ENCODE assay signal across 16 cellular contexts in genomic region chr12:14989790-14990189, GRCh38. TPM values are rescaled to one million over a fixed set of nuclear protein-coding genes. Genes with fewer than 3 reads are reported as not detected.
DNase-seq lines count a peak whose midpoint lies in the region; ATAC-seq, FAIRE-seq and TF ChIP-seq lines count a peak whose summit lies in the region.
"Had no signal": no experiment of that assay in that cellular context is flagged by ENCODE, and none has a peak within 500 bp of the region (broad histone marks: within the 10 kb centered on the region; RNA-seq: fewer than 3 reads in every experiment).

No MANE protein-coding gene starts in this region.

- no peaks in the 10 kb centered on the region for H3K9me3 Mint-ChIP-seq in dendritic cell treated with granulocyte-macrophage colony-stimulating factor and Interleukin-4, amounts not matched to agents 40 ng/mL and 50 ng/mL, for 4 days

- no peaks in the 10 kb centered on the region for H3K36me3 ChIP-seq in lower lobe of right lung
- H3K36me3 ChIP-seq: ovary had no signal

- H3K27me3 Mint-ChIP-seq in dendritic cell treated with granulocyte-macrophage colony-stimulating factor and Interleukin-4, amounts not matched to agents 40 ng/mL and 50 ng/mL, for 4 days, result no peaks in the 10 kb centered on the region
- H3K27me3 Mint-ChIP-seq: activated CD4-positive, alpha-beta T cell treated with anti-CD3 and anti-CD28 coated beads for 36 hours had no signal

- ATAC-seq in GM21619 (IDR thresholded peaks at IDR 0.05; ENCODE audit: unreplicated experiment) (peak; percentile 52), HG03439 (IDR thresholded peaks at IDR 0.05; ENCODE audit: unreplicated experiment) (peak; percentile 50), lower lobe of right lung (no peak)
- ATAC-seq: activated CD4-positive, alpha-beta T cell treated with anti-CD3 and anti-CD28 coated beads for 36 hours had no signal

- no peaks in the 10 kb centered on the region for H3K27me3 ChIP-seq in lower lobe of right lung (ENCODE audit: low read depth)
- H3K27me3 ChIP-seq: ovary had no signal

- no peak overlapping the region for H3K4me3 Mint-ChIP-seq in dendritic cell treated with granulocyte-macrophage colony-stimulating factor and Interleukin-4, amounts not matched to agents 40 ng/mL and 50 ng/mL, for 4 days
- H3K4me3 Mint-ChIP-seq: activated CD4-positive, alpha-beta T cell treated with anti-CD3 and anti-CD28 coated beads for 36 hours had no signal

- H3K27ac ChIP-seq in lower lobe of right lung, result no peak overlapping the region
- H3K27ac ChIP-seq: ovary had no signal

- no peak overlapping the region for H3K4me3 ChIP-seq in lower lobe of right lung
- H3K4me3 ChIP-seq: ovary had no signal

- H3K4me1 Mint-ChIP-seq in dendritic cell treated with granulocyte-macrophage colony-stimulating factor and Interleukin-4, amounts not matched to agents 40 ng/mL and 50 ng/mL, for 4 days (ENCODE audit: low read depth), result peaks cover 86% of the 10 kb centered on the region

- no peak for DNase-seq in GM18507 (ENCODE audit: extremely low spot score, insufficient read length, low read depth)
- DNase-seq in activated naive CD4-positive, alpha-beta T cell treated with Interleukin-2 at 50 U/mL for 16 hours, result no peak
- DNase-seq in NCI-H2081 (lab: John Stamatoyannopoulos, UW), result no peak
- DNase-seq in stimulated activated CD4-positive, alpha-beta T cell treated with anti-CD3 and anti-CD28 coated beads, Interleukin-12 subunit alpha, Interleukin-12 subunit beta, amount 100 ng/mL, for 4 hours, result no peak
- DNase-seq in lower lobe of right lung, result no peak
- DNase-seq: activated CD4-positive, alpha-beta T cell treated with anti-CD3 and anti-CD28 coated beads for 36 hours; C1 segment of cervical spinal cord; GF-D8; NCI-H1694 treated with DMSO at 0.1 percent for 48 hours; ovary; stimulated activated CD4-positive, alpha-beta T cell treated with anti-CD3 and anti-CD28 coated beads, Interleukin-1b, Interleukin-23, amount 100 ng/mL, for 48 hours; stimulated activated naive CD4-positive, alpha-beta T cell had no signal

- peaks cover 6% of the 10 kb centered on the region for H3K4me1 ChIP-seq in lower lobe of right lung

- peak overlapping the region; percentile 65 for H3K27ac Mint-ChIP-seq in dendritic cell treated with granulocyte-macrophage colony-stimulating factor and Interleukin-4, amounts not matched to agents 40 ng/mL and 50 ng/mL, for 4 days
- H3K27ac Mint-ChIP-seq: activated CD4-positive, alpha-beta T cell treated with anti-CD3 and anti-CD28 coated beads for 36 hours had no signal

- FAIRE-seq in GM18507 (lab: Jason Lieb, UNC), result peak; percentile 35

- no peak for TF ChIP-seq CTCF in lower lobe of right lung (IDR thresholded peaks at IDR 0.05)

- no peaks in the 10 kb centered on the region for H3K36me3 Mint-ChIP-seq in dendritic cell treated with granulocyte-macrophage colony-stimulating factor and Interleukin-4, amounts not matched to agents 40 ng/mL and 50 ng/mL, for 4 days (ENCODE audit: low read depth)

- no peaks in the 10 kb centered on the region for H3K9me3 ChIP-seq in lower lobe of right lung
- H3K9me3 ChIP-seq: ovary had no signal

- intact Hi-C loops in dendritic cell treated with granulocyte-macrophage colony-stimulating factor and Interleukin-4, amounts not matched to agents 40 ng/mL and 50 ng/mL, for 4 days (cut with micrococcal nuclease), result loop anchor here (2.0 kb wide), 1 partner anchor 39 kb away; no protein-coding TSS in a partner anchor
- intact Hi-C loops in lower lobe of right lung (cut with DNase I), result no loop called here

RNA-seq across cellular contexts. Expression of gene PDE6H, which starts 16.9 kb away (rescaled TPM):
- 0.53 TPM for total RNA-seq in lower lobe of right lung
- total RNA-seq: mesenteric fat pad, ovary had no signal

RNA-seq across cellular contexts. Expression of gene ARHGDIB, which starts 28.4 kb away (rescaled TPM):
- 313 TPM for total RNA-seq in lower lobe of right lung

RNA-seq across cellular contexts. Expression of gene ERP27, which starts 51.5 kb away (rescaled TPM):
- total RNA-seq in lower lobe of right lung, result 16.2 TPM

Comparison
In these comparisons a context has a peak if more than half of its experiments do, and no peak if none do; other contexts are left out.
1. ATAC-seq: peak in GM21619 (single experiment) and HG03439 (single experiment); none in lower lobe of right lung (0 of 2).